Comparison of ENCODE assay signal across 1 cellular context in genomic region chr19:15378529-15379082, GRCh38.
TF ChIP-seq lines count a peak whose summit lies in the region.

No MANE protein-coding gene starts in this region.

TF ChIP-seq in K562, 482 proteins besides CTCF, POLR2A, EP300 and RAD21 (continued from another document):
- TF ChIP-seq, protein P1, sequence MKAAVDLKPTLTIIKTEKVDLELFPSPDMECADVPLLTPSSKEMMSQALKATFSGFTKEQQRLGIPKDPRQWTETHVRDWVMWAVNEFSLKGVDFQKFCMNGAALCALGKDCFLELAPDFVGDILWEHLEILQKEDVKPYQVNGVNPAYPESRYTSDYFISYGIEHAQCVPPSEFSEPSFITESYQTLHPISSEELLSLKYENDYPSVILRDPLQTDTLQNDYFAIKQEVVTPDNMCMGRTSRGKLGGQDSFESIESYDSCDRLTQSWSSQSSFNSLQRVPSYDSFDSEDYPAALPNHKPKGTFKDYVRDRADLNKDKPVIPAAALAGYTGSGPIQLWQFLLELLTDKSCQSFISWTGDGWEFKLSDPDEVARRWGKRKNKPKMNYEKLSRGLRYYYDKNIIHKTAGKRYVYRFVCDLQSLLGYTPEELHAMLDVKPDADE (conservative IDR thresholded peaks at IDR 0.05; ENCODE audit: control insufficient read depth, low read depth, low read length), result peak; percentile 48; the same call in 1 of the 2 replicates
- TF ChIP-seq ETV1 (tag; conservative IDR thresholded peaks at IDR 0.05; ENCODE audit: low read depth) (0 out of 2 replicates have a peak, but pooled peaks have one; percentile 31), MNT (conservative IDR thresholded peaks at IDR 0.05) (peak; percentile 53 to 70; a peak in 3 of 4 replicates), MIER1 (IDR thresholded peaks at IDR 0.05; ENCODE audit: low read depth) (no peak), TEAD1 (CRISPR knock-in tag; IDR thresholded peaks at IDR 0.05) (peak in 1 of 2 experiments; percentile 18; a peak in 2 of 4 replicates)
- TF ChIP-seq, protein P2, sequence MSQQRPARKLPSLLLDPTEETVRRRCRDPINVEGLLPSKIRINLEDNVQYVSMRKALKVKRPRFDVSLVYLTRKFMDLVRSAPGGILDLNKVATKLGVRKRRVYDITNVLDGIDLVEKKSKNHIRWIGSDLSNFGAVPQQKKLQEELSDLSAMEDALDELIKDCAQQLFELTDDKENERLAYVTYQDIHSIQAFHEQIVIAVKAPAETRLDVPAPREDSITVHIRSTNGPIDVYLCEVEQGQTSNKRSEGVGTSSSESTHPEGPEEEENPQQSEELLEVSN (IDR thresholded peaks at IDR 0.05; ENCODE audit: borderline replicate concordance in 1 of 2, extremely low read depth in 1 of 2, insufficient read depth in 1 of 2, insufficient read length in 1 of 2, low read depth in 1 of 2, low read length in 1 of 2, poor library complexity in 1 of 2, severe bottlenecking in 1 of 2), result peak in 1 of 2 experiments; percentile 51
